In the genomic region with DNA sequence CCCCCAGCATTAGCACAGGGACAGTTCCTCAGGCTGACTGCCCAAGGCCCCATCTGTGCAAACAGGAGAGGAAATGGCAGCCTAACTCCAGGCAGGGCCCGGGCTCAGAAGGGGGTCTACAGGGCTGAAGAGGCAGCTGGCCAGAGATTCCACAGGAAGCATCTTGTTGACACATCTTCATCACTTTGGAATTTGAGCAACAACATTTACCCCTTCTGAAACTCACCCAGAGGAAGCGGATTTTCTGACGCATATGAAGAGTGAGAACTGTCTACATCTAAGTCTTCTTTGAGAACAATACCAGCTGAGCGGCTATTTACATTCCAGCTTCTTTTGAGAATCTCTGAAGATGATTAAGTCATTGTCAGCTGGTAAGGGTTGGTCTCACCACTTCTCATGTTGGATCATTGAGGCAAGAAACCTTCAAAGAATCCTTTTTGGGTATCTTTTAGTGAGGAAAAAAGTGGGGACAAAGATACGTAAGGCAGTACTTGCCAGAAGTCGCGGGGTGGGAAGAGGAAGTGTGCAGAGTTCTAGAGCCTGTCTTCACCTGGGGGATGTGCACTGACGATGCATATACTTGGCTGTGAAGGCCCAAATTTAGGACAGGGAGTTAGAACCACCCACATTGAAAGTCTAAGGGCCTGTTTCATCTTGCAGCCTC, we compare ENCODE assay signal across 9 cellular contexts. TPM values are rescaled to one million over a fixed set of nuclear protein-coding genes. Genes with fewer than 3 reads are reported as not detected.
DNase-seq lines count a peak whose midpoint lies in the region; ATAC-seq, FAIRE-seq and TF ChIP-seq lines count a peak whose summit lies in the region.
"Had no signal": no experiment of that assay in that cellular context is flagged by ENCODE, and none has a peak within 500 bp of the region (broad histone marks: within the 10 kb centered on the region; RNA-seq: fewer than 3 reads in every experiment).

No MANE protein-coding gene starts in this region.

- H3K4me1 Mint-ChIP-seq in activated B cell treated with CpG ODN at 0.5 μM for 24 hours = peaks cover 39% of the 10 kb centered on the region

- H3K27ac ChIP-seq in A549 = peak overlapping the region; percentile 70 to 83
- H3K27ac ChIP-seq in upper lobe of right lung = no peak overlapping the region

- POLR2A ChIA-PET in A549 (lab: Yijun Ruan, JAX) = interaction anchor here (0.5 kb wide), 1 partner anchor 12 kb away, joined by 11 read pairs; no protein-coding TSS in a partner anchor
- POLR2A ChIA-PET in activated B cell treated with CpG ODN at 0.5 μM for 24 hours (lab: Charles Lee) = interaction anchor here (0.5 to 14.3 kb wide), 7 partner anchors 9 to 35 kb away, joined by 3 to 472 read pairs (median 7); a partner anchor contains a TSS

- CTCF ChIA-PET in A549 (lab: Yijun Ruan, JAX) = interaction anchor here (0.9 to 2.5 kb wide), 3 partner anchors 10 to 41 kb away, joined by 4 to 10 read pairs (median 7); no protein-coding TSS in a partner anchor
- CTCF ChIA-PET in activated B cell treated with CpG ODN at 0.5 μM for 24 hours (lab: Charles Lee) = interaction anchor here (1.0 to 3.5 kb wide), 3 partner anchors 17 to 40 kb away, joined by 3 to 13 read pairs (median 4); no protein-coding TSS in a partner anchor

- H3K36me3 Mint-ChIP-seq in activated B cell treated with CpG ODN at 0.5 μM for 24 hours (ENCODE audit: low read depth) = peaks cover 5% of the 10 kb centered on the region

- peak overlapping the region; percentile 42 for H3K4me2 ChIP-seq in A549

- ATAC-seq in A549 (peak; percentile 47 to 53; a peak in 4 of 6 replicates), GM18909 (IDR thresholded peaks at IDR 0.05; ENCODE audit: poor library complexity, unreplicated experiment) (peak; percentile 46), HG03135 (IDR thresholded peaks at IDR 0.05; ENCODE audit: unreplicated experiment) (peak; percentile 56), activated B cell treated with CpG ODN at 0.5 μM for 24 hours (ENCODE audit: low read depth) (peak; percentile 48), upper lobe of right lung (no peak)

- no peak for FAIRE-seq in A549 (lab: Jason Lieb, UNC)
- FAIRE-seq: colon had no signal

- no peaks in the 10 kb centered on the region for H3K27me3 ChIP-seq in upper lobe of right lung

- H3K4me1 ChIP-seq in A549 (peaks cover 56% of the 10 kb centered on the region), upper lobe of right lung (peaks cover 15% of the 10 kb centered on the region)

- peak overlapping the region; percentile 5 for H3K4me3 Mint-ChIP-seq in activated B cell treated with CpG ODN at 0.5 μM for 24 hours

- TF ChIP-seq POLR2A in A549 (IDR thresholded peaks at IDR 0.05; ENCODE audit: low read length) = no peak

- H3K36me3 ChIP-seq in upper lobe of right lung = no peaks in the 10 kb centered on the region

- TF ChIP-seq EP300 in A549 (IDR thresholded peaks at IDR 0.05) = peak; percentile 38 to 40; a peak in 2 of 5 replicates

- H3K9me3 ChIP-seq in A549 = no peaks in the 10 kb centered on the region
- no peaks in the 10 kb centered on the region for H3K9me3 ChIP-seq in upper lobe of right lung

- 50% methylated on average over 8 of the region's 8 CpGs for WGBS in A549 (ENCODE audit: missing lambda C conversion rate)

- DNase-seq in A549 (ENCODE audit: low read depth in 1 of 2, low spot score in 1 of 2) = peak in 1 of 2 experiments; percentile 73
- DNase-seq in activated B cell treated with CpG ODN at 0.5 μM for 24 hours = no peak
- DNase-seq in pulmonary artery endothelial cell (ENCODE audit: low read depth, low spot score) = peak; percentile 68
- DNase-seq in inferior parietal cortex (ENCODE audit: extremely low spot score) = no peak
- no peak for DNase-seq in upper lobe of right lung
- DNase-seq in SK-N-DZ (ENCODE audit: low spot score) = no peak

- peak overlapping the region; percentile 82 for H3K27ac Mint-ChIP-seq in activated B cell treated with CpG ODN at 0.5 μM for 24 hours

- intact Hi-C loops in activated B cell treated with CpG ODN at 0.5 μM for 24 hours (cut with micrococcal nuclease) = loop anchor here (1.0 kb wide), 3 partner anchors 10 to 41 kb away; no protein-coding TSS in a partner anchor
- intact Hi-C loops in upper lobe of right lung (cut with DNase I) = no loop called here

- no peak overlapping the region for H3K4me3 ChIP-seq in A549
- no peak overlapping the region for H3K4me3 ChIP-seq in upper lobe of right lung

- H3K27me3 Mint-ChIP-seq in activated B cell treated with CpG ODN at 0.5 μM for 24 hours = no peaks in the 10 kb centered on the region

- TF ChIP-seq CTCF in A549 (IDR thresholded peaks at IDR 0.05) (no peak), activated B cell treated with CpG ODN at 0.5 μM for 24 hours (IDR thresholded peaks at IDR 0.05) (no peak), upper lobe of right lung (IDR thresholded peaks at IDR 0.05) (no peak)

- no peak for TF ChIP-seq RAD21 in A549 (conservative IDR thresholded peaks at IDR 0.05 in 1 of 2, IDR thresholded peaks at IDR 0.05 in 1 of 2)

- no peaks in the 10 kb centered on the region for H3K9me3 Mint-ChIP-seq in activated B cell treated with CpG ODN at 0.5 μM for 24 hours

TF ChIP-seq in A549, 52 proteins besides CTCF, POLR2A, EP300 and RAD21:
- TF ChIP-seq POLR2AphosphoS2 (conservative IDR thresholded peaks at IDR 0.05; ENCODE audit: low read length) (no peak), BHLHE40 (IDR thresholded peaks at IDR 0.05; ENCODE audit: low read depth, low read length) (no peak), FOSL2 (IDR thresholded peaks at IDR 0.05) (no peak), FOSL2 (CRISPR knock-in tag; IDR thresholded peaks at IDR 0.05) (peak; percentile 64), NPAS2 (CRISPR knock-in tag; IDR thresholded peaks at IDR 0.05; ENCODE audit: borderline replicate concordance) (no peak), JUN (IDR thresholded peaks at IDR 0.05) (0 out of 5 replicates have a peak, but pooled peaks of 1 of the 2 experiments have one; percentile 26), GATA3 (IDR thresholded peaks at IDR 0.05; ENCODE audit: borderline replicate concordance) (0 out of 2 replicates have a peak, but pooled peaks have one; percentile 34), MAZ (IDR thresholded peaks at IDR 0.05; ENCODE audit: borderline replicate concordance, low read depth, low read length) (no peak), CBX2 (IDR thresholded peaks at IDR 0.05; ENCODE audit: borderline replicate concordance, low read depth) (no peak), JUNB (IDR thresholded peaks at IDR 0.05) (peak; percentile 42; the same call in 1 of the 2 replicates), MYC (IDR thresholded peaks at IDR 0.05; ENCODE audit: borderline replicate concordance, low read length) (no peak), RARB (CRISPR knock-in tag; IDR thresholded peaks at IDR 0.05) (no peak), SMC3 (IDR thresholded peaks at IDR 0.05) (no peak), ZC3H11A (IDR thresholded peaks at IDR 0.05) (no peak), CEBPB (IDR thresholded peaks at IDR 0.05) (0 out of 4 replicates have a peak, but pooled peaks of 1 of the 2 experiments have one; percentile 23), HOXA7 (CRISPR knock-in tag; IDR thresholded peaks at IDR 0.05) (no peak)
- TF ChIP-seq, protein P1, sequence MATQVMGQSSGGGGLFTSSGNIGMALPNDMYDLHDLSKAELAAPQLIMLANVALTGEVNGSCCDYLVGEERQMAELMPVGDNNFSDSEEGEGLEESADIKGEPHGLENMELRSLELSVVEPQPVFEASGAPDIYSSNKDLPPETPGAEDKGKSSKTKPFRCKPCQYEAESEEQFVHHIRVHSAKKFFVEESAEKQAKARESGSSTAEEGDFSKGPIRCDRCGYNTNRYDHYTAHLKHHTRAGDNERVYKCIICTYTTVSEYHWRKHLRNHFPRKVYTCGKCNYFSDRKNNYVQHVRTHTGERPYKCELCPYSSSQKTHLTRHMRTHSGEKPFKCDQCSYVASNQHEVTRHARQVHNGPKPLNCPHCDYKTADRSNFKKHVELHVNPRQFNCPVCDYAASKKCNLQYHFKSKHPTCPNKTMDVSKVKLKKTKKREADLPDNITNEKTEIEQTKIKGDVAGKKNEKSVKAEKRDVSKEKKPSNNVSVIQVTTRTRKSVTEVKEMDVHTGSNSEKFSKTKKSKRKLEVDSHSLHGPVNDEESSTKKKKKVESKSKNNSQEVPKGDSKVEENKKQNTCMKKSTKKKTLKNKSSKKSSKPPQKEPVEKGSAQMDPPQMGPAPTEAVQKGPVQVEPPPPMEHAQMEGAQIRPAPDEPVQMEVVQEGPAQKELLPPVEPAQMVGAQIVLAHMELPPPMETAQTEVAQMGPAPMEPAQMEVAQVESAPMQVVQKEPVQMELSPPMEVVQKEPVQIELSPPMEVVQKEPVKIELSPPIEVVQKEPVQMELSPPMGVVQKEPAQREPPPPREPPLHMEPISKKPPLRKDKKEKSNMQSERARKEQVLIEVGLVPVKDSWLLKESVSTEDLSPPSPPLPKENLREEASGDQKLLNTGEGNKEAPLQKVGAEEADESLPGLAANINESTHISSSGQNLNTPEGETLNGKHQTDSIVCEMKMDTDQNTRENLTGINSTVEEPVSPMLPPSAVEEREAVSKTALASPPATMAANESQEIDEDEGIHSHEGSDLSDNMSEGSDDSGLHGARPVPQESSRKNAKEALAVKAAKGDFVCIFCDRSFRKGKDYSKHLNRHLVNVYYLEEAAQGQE (IDR thresholded peaks at IDR 0.05) = no peak

RNA-seq across cellular contexts. Expression of a gene that starts 25.4 kb away (rescaled TPM):
- polyA plus RNA-seq in A549 (2011; rRNA removed) (216 and 306 TPM in 2 replicates), A549 (2017; fragmentation: RNase III; extraction: RNeasy Plus Mini Kit Qiagen cat#74134 plus additional on column Dnase treatment) (343 to 380 TPM (median 374 TPM) in 3 replicates)
- polyA plus RNA-seq in A549 (2012; cell fraction: cytosol; rRNA removed) = 236 and 276 TPM in 2 replicates
- polyA plus RNA-seq in A549 (2012; cell fraction: nucleus; rRNA removed) = 45.5 and 75.3 TPM in 2 replicates
- polyA minus RNA-seq in A549 (2011; rRNA and poly(A)+ RNA removed) = 36.6 and 50.6 TPM in 2 replicates
- total RNA-seq in activated B cell treated with CpG ODN at 0.5 μM for 24 hours (183 and 217 TPM in 2 replicates), pulmonary artery endothelial cell (219 and 266 TPM in 2 replicates), upper lobe of right lung (132 TPM)
- 256 and 265 TPM in 2 replicates for polyA plus RNA-seq in SK-N-DZ (2014; cell fraction: cytosol; rRNA removed)
- polyA plus RNA-seq in SK-N-DZ (2014; cell fraction: nucleus; rRNA removed) = 209 and 319 TPM in 2 replicates

RNA-seq across cellular contexts. Expression of a gene that starts 44.3 kb away (rescaled TPM):
- 1.4 and 2.1 TPM in 2 replicates for polyA plus RNA-seq in A549 (2011; rRNA removed)
- 0.49 and 0.76 TPM in 2 replicates for polyA plus RNA-seq in A549 (2012; cell fraction: cytosol; rRNA removed)
- 2.0 and 2.5 TPM in 2 replicates for polyA plus RNA-seq in A549 (2012; cell fraction: nucleus; rRNA removed)
- polyA plus RNA-seq in A549 (2017; fragmentation: RNase III; extraction: RNeasy Plus Mini Kit Qiagen cat#74134 plus additional on column Dnase treatment) = 0.39 to 1.6 TPM (median 1.3 TPM) in 3 replicates
- polyA minus RNA-seq in A549 (2011; rRNA and poly(A)+ RNA removed) = 2.9 and 3.1 TPM in 2 replicates
- 353 and 376 TPM in 2 replicates for total RNA-seq in activated B cell treated with CpG ODN at 0.5 μM for 24 hours
- 1.1 and 2.5 TPM in 2 replicates for total RNA-seq in pulmonary artery endothelial cell
- 15.4 TPM for total RNA-seq in upper lobe of right lung
- 9.4 and 12.3 TPM in 2 replicates for polyA plus RNA-seq in SK-N-DZ (2014; cell fraction: cytosol; rRNA removed)
- polyA plus RNA-seq in SK-N-DZ (2014; cell fraction: nucleus; rRNA removed) = 6.8 and 12.3 TPM in 2 replicates

Comparison
In these comparisons a context has a peak if more than half of its experiments do, and no peak if none do; other contexts are left out.
1. RNA of a gene that starts 44.3 kb away (total RNA-seq): 353 to 376 TPM in activated B cell treated with CpG ODN at 0.5 μM for 24 hours; 15.4 TPM in upper lobe of right lung (single experiment) and 1.1 to 2.5 TPM in pulmonary artery endothelial cell; every median in the first group is over 10 times any median in the second.